In genomic region chr2:28507806-28508764, GRCh38 we compare ENCODE assay signal across 8 cellular contexts. TPM values are rescaled to one million over a fixed set of nuclear protein-coding genes. Genes with fewer than 3 reads are reported as not detected.
DNase-seq lines count a peak whose midpoint lies in the region; ATAC-seq and TF ChIP-seq lines count a peak whose summit lies in the region.

No MANE protein-coding gene starts in this region.

- peaks cover 18% of the 10 kb centered on the region for H3K4me1 Mint-ChIP-seq in activated CD8-positive, alpha-beta T cell treated with anti-CD3 and anti-CD28 coated beads for 36 hours (ENCODE audit: low read depth)

- peak; percentile 99 for ATAC-seq in activated CD8-positive, alpha-beta T cell treated with anti-CD3 and anti-CD28 coated beads for 36 hours
- ATAC-seq in HG03135 (IDR thresholded peaks at IDR 0.05; ENCODE audit: unreplicated experiment) (no peak), HG02870 (IDR thresholded peaks at IDR 0.05; ENCODE audit: unreplicated experiment) (no peak), GM21529 (IDR thresholded peaks at IDR 0.05; ENCODE audit: unreplicated experiment) (no peak)

- DNase-seq in A172 (ENCODE audit: low spot score) (peak; percentile 86), HT1080 (ENCODE audit: low read depth) (peak; percentile 82), kidney glomerular epithelial cell (lab: John Stamatoyannopoulos, UW) (peak; percentile 89), NCI-H524 treated with DMSO at 0.1 percent for 48 hours (lab: John Stamatoyannopoulos, UW) (no peak)
- peak; percentile 74 for DNase-seq in activated CD8-positive, alpha-beta T cell treated with anti-CD3 and anti-CD28 coated beads for 36 hours

- TF ChIP-seq CTCF in activated CD8-positive, alpha-beta T cell treated with anti-CD3 and anti-CD28 coated beads for 36 hours (IDR thresholded peaks at IDR 0.05) = no peak

- intact Hi-C loops in activated CD8-positive, alpha-beta T cell treated with anti-CD3 and anti-CD28 coated beads for 36 hours (cut with micrococcal nuclease) = no loop called here

- H3K4me3 Mint-ChIP-seq in activated CD8-positive, alpha-beta T cell treated with anti-CD3 and anti-CD28 coated beads for 36 hours = no peak overlapping the region

- no peak overlapping the region for H3K27ac Mint-ChIP-seq in activated CD8-positive, alpha-beta T cell treated with anti-CD3 and anti-CD28 coated beads for 36 hours

- peaks cover 6% of the 10 kb centered on the region for H3K27me3 Mint-ChIP-seq in activated CD8-positive, alpha-beta T cell treated with anti-CD3 and anti-CD28 coated beads for 36 hours

- peaks cover 1% of the 10 kb centered on the region for H3K36me3 Mint-ChIP-seq in activated CD8-positive, alpha-beta T cell treated with anti-CD3 and anti-CD28 coated beads for 36 hours (ENCODE audit: low read depth)

- CTCF ChIA-PET in activated CD8-positive, alpha-beta T cell treated with anti-CD3 and anti-CD28 coated beads for 36 hours (lab: Charles Lee) = no interaction called here

- peaks cover 15% of the 10 kb centered on the region for H3K9me3 Mint-ChIP-seq in activated CD8-positive, alpha-beta T cell treated with anti-CD3 and anti-CD28 coated beads for 36 hours

- POLR2A ChIA-PET in activated CD8-positive, alpha-beta T cell treated with anti-CD3 and anti-CD28 coated beads for 36 hours (lab: Charles Lee) = no interaction called here

RNA-seq across cellular contexts. Expression of gene PLB1, which starts 12.2 kb away (rescaled TPM):
- 0.65 and 1.0 TPM in 2 replicates for total RNA-seq in A172 (2014; rRNA removed; shearing (Covaris generic))
- total RNA-seq in HT1080 (2014; rRNA removed; shearing (Covaris generic)) = 1.2 and 1.8 TPM in 2 replicates
- 0.31 and 0.33 TPM in 2 replicates for polyA plus RNA-seq in HT1080 (2015; cell fraction: cytosol; rRNA removed)
- 0.41 and 1.8 TPM in 2 replicates for polyA plus RNA-seq in HT1080 (2015; cell fraction: nucleus; rRNA removed)
- total RNA-seq in activated CD8-positive, alpha-beta T cell treated with anti-CD3 and anti-CD28 coated beads for 36 hours = under 1 TPM; 0.25 to 0.50 TPM
